ENCODE assay signal across 10 cellular contexts in genomic region chr17:61605692-61606091, GRCh38. TPM values are rescaled to one million over a fixed set of nuclear protein-coding genes. Genes with fewer than 3 reads are reported as not detected.
"Had no signal": no experiment of that assay in that cellular context is flagged by ENCODE, and none has a peak within 500 bp of the region (broad histone marks: within the 10 kb centered on the region; RNA-seq: fewer than 3 reads in every experiment).

No MANE protein-coding gene starts in this region.

- H3K27ac Mint-ChIP-seq: IgD-negative memory B cell had no signal

- DNase-seq: IMR-90, KBM-7, KG1 had no signal

- H3K9me3 Mint-ChIP-seq: IgD-negative memory B cell had no signal

- H3K4me3 Mint-ChIP-seq: IgD-negative memory B cell had no signal

- H3K4me3 ChIP-seq: K562 had no signal

- H3K27ac ChIP-seq: HL-60 had no signal

- FAIRE-seq: HepG2, HTR-8/SVneo, K562 had no signal

- ATAC-seq: HepG2, K562 had no signal

RNA-seq across cellular contexts. Expression of gene NACA2, which starts 14.7 kb away (rescaled TPM):
- total RNA-seq: HepG2, HT-29, HT1080, IMR-90 had no signal
- polyA plus RNA-seq: IgD-negative memory B cell, IMR-90 had no signal
